Comparison of ENCODE assay signal across 20 cellular contexts in the genomic region with DNA sequence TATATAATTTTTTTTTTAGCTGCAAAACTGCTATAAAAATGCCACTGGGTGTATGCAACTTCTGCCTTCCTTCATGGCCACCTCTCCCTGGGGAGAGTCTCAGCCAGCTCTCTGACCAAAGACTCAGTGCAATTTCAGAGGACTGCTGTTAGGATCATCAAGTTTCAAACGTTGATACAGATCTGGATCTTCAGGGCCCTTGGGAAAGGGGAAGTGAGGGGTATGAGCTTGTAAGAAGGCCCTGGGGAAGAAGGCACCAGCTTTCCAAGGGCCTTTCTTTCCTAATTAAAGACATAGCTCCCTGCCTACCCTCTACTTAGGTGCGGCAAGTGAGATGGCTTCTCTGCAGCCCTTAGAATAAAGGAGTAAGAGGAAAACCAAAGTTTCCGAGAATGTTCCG.
"Had no signal": no experiment of that assay in that cellular context is flagged by ENCODE, and none has a peak within 500 bp of the region (broad histone marks: within the 10 kb centered on the region; RNA-seq: fewer than 3 reads in every experiment).

No MANE protein-coding gene starts in this region.

- ATAC-seq: activated CD4-positive, alpha-beta T cell treated with anti-CD3 and anti-CD28 coated beads for 36 hours; esophagus mucosa; gastrocnemius medialis; heart left ventricle; left lobe of liver; WTC11 had no signal

- DNase-seq: activated CD4-positive, alpha-beta T cell treated with anti-CD3 and anti-CD28 coated beads for 36 hours; activated CD4-positive, alpha-beta T cell treated with anti-CD3 and anti-CD28 coated beads, Interleukin-2, amount 50 U/mL, for 48 hours; activated naive CD8-positive, alpha-beta T cell treated with anti-CD3 and anti-CD28 coated beads for 36 hours; activated T-cell treated with anti-CD3 and anti-CD28 coated beads for 4 hours; amniotic stem cell; effector CD4-positive, alpha-beta T cell; gastrocnemius medialis; heart left ventricle; midbrain; nucleus accumbens; stimulated activated CD4-positive, alpha-beta T cell treated with anti-CD3 and anti-CD28 coated beads, Interleukin-12 subunit alpha, Interleukin-12 subunit beta, amount 100 ng/mL, for 4 hours; stimulated activated CD4-positive, alpha-beta T cell treated with anti-CD3 and anti-CD28 coated beads, Interleukin-1b, Interleukin-23, amount 100 ng/mL, for 48 hours; stimulated activated CD8-positive, alpha-beta memory T cell treated with anti-CD3 and anti-CD28 coated beads, Interleukin-4, amount 100 ng/mL, for 48 hours; stimulated activated naive CD4-positive, alpha-beta T cell treated with Interleukin-2 at 50 U/mL for 16 hours; tibial artery had no signal

- H3K9me3 Mint-ChIP-seq: activated naive CD8-positive, alpha-beta T cell treated with anti-CD3 and anti-CD28 coated beads for 36 hours; nephron; WTC11 had no signal

- H3K27me3 ChIP-seq: gastrocnemius medialis, heart left ventricle, tibial artery had no signal

- H3K4me3 ChIP-seq: gastrocnemius medialis, heart left ventricle, tibial artery had no signal

- H3K9me3 ChIP-seq: gastrocnemius medialis, heart left ventricle, tibial artery had no signal

- H3K27ac Mint-ChIP-seq: activated CD4-positive, alpha-beta T cell treated with anti-CD3 and anti-CD28 coated beads for 36 hours; activated naive CD8-positive, alpha-beta T cell treated with anti-CD3 and anti-CD28 coated beads for 36 hours; nephron; WTC11 had no signal

- H3K36me3 ChIP-seq: gastrocnemius medialis, heart left ventricle, tibial artery had no signal

- H3K4me1 ChIP-seq: gastrocnemius medialis, heart left ventricle had no signal

- H3K4me3 Mint-ChIP-seq: activated CD4-positive, alpha-beta T cell treated with anti-CD3 and anti-CD28 coated beads for 36 hours; activated naive CD8-positive, alpha-beta T cell treated with anti-CD3 and anti-CD28 coated beads for 36 hours; nephron; WTC11 had no signal

- H3K36me3 Mint-ChIP-seq: activated naive CD8-positive, alpha-beta T cell treated with anti-CD3 and anti-CD28 coated beads for 36 hours; WTC11 had no signal

- H3K4me1 Mint-ChIP-seq: activated CD4-positive, alpha-beta T cell treated with anti-CD3 and anti-CD28 coated beads for 36 hours; activated naive CD8-positive, alpha-beta T cell treated with anti-CD3 and anti-CD28 coated beads for 36 hours; nephron; WTC11 had no signal

- H3K27me3 Mint-ChIP-seq: activated CD4-positive, alpha-beta T cell treated with anti-CD3 and anti-CD28 coated beads for 36 hours; activated naive CD8-positive, alpha-beta T cell treated with anti-CD3 and anti-CD28 coated beads for 36 hours had no signal

- FAIRE-seq: kidney had no signal

- H3K27ac ChIP-seq: gastrocnemius medialis, heart left ventricle, tibial artery had no signal
